10 cellular contexts compared by ENCODE assay signal in the genomic region with DNA sequence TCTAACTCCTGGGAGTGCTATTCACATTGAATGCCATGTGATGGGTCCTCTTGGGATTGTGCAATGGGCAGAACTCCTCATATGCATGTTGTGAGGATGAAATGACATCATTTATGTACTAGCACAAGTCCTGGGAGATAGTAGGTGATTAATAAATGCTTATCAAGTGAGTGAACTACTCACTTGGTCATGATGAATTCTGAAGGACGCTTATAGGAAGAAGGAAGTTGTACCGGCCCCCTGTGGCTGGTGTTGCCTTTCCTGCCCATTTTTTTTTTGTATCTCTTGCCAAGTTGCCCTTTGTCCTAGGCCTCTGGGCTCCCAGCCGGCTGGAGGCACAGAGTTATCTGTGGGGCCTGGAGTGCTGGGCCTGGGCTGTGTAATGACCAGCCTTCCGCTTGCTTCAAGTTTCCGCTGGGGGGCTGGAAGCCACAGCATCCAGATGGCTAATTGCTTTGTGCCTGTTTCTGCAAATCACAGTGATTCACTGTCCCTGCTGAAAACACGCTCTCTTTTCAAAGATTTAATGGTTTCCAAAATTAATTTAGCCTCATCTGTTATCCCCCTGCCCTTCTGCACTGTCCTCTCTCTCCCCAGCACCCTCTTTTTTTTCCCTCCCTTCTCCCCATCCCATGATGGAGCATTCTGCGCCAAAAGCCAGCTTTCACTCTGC. TPM values are rescaled to one million over a fixed set of nuclear protein-coding genes. Genes with fewer than 3 reads are reported as not detected.
A peak's percentile ranks its signal among the peaks of the same experiment; 100 is the strongest.
DNase-seq lines count a peak whose midpoint lies in the region; TF ChIP-seq lines count a peak whose summit lies in the region.
"Had no signal": no experiment of that assay in that cellular context is flagged by ENCODE, and none has a peak within 500 bp of the region (broad histone marks: within the 10 kb centered on the region; RNA-seq: fewer than 3 reads in every experiment).

No MANE protein-coding gene starts in this region.

- peak overlapping the region; percentile 64 for H3K27ac ChIP-seq in epithelial cell of prostate
- no peak overlapping the region for H3K27ac ChIP-seq in A673 (ENCODE audit: low read depth, low read length, poor library complexity, severe bottlenecking)
- H3K27ac ChIP-seq: ovary had no signal

- no peaks in the 10 kb centered on the region for H3K36me3 ChIP-seq in A673 (ENCODE audit: insufficient read depth, low read length, poor library complexity, severe bottlenecking)
- H3K36me3 ChIP-seq: ovary had no signal

- CTCF ChIA-PET in A673 (lab: Charles Lee) = no interaction called here

- BruUV-seq in A673 (replicated peaks; lab: Mats Ljungman, UMichigan) = no TSS peak

- no peaks in the 10 kb centered on the region for H3K4me1 ChIP-seq in A673 (ENCODE audit: insufficient read depth, low read length, poor library complexity, severe bottlenecking)

- no peak overlapping the region for H3K4me3 ChIP-seq in A673 (ENCODE audit: low read depth, low read length, poor library complexity, severe bottlenecking)
- H3K4me3 ChIP-seq: ovary had no signal

- H3K27me3 ChIP-seq in A673 (replicated peaks; ENCODE audit: insufficient read depth, low read depth, low read length, poor library complexity) = no peaks in the 10 kb centered on the region
- H3K27me3 ChIP-seq: ovary had no signal

- POLR2A ChIA-PET in A673 (lab: Charles Lee; ENCODE audit: low non-redundant PET) = no interaction called here

- no peaks in the 10 kb centered on the region for H3K9me3 ChIP-seq in A673 (ENCODE audit: low read depth, low read length, poor library complexity, severe bottlenecking)
- H3K9me3 ChIP-seq: ovary had no signal

- intact Hi-C loops in A673 (cut with micrococcal nuclease; ENCODE audit: unreplicated experiment) = no loop called here

- DNase-seq in AG08395 (ENCODE audit: low spot score) (peak; percentile 63), NCI-H69 (lab: John Stamatoyannopoulos, UW) (peak; percentile 70), epithelial cell of prostate (ENCODE audit: low read depth, low spot score) (peak; percentile 81), mucosa of gallbladder (ENCODE audit: low spot score) (peak; percentile 56), A673 (ENCODE audit: low spot score) (no peak), COLO829 (ENCODE audit: low spot score) (no peak), DMS79 treated with DMSO at 0.1 percent for 48 hours (lab: John Stamatoyannopoulos, UW) (no peak), NCI-H2081 (lab: John Stamatoyannopoulos, UW) (no peak)
- DNase-seq: ovary; stimulated activated naive CD4-positive, alpha-beta T cell treated with Interleukin-2 at 50 U/mL for 16 hours had no signal

- TF ChIP-seq CTCF in A673 (conservative IDR thresholded peaks at IDR 0.05; ENCODE audit: low read depth, low read length) = no peak

RNA-seq across cellular contexts. Expression of gene MRPL33, which starts 33.7 kb away (rescaled TPM):
- 78.5 TPM for total RNA-seq in mucosa of gallbladder
- total RNA-seq in A673 (2021) = 55.4 and 68.1 TPM in 2 replicates

Comparison
In these comparisons a context has a peak if more than half of its experiments do, and no peak if none do; other contexts are left out.
1. DNase-seq: peak in AG08395 (single experiment), NCI-H69 (single experiment), epithelial cell of prostate (single experiment) and mucosa of gallbladder (single experiment); none in A673 (single experiment), COLO829 (single experiment), DMS79 treated with DMSO at 0.1 percent for 48 hours (single experiment) and NCI-H2081 (0 of 2).